In genomic region chr3:197270558-197271317, GRCh38 we compare ENCODE assay signal across 26 cellular contexts. TPM values are rescaled to one million over a fixed set of nuclear protein-coding genes. Genes with fewer than 3 reads are reported as not detected.
DNase-seq lines count a peak whose midpoint lies in the region; ATAC-seq, FAIRE-seq and TF ChIP-seq lines count a peak whose summit lies in the region.
"Had no signal": no experiment of that assay in that cellular context is flagged by ENCODE, and none has a peak within 500 bp of the region (broad histone marks: within the 10 kb centered on the region; RNA-seq: fewer than 3 reads in every experiment).

No MANE protein-coding gene starts in this region.

- DNase-seq in A549 (ENCODE audit: low read depth in 1 of 2, low spot score in 1 of 2) (no peak), HuH-7 (ENCODE audit: low spot score) (peak; percentile 18), astrocyte (ENCODE audit: low read depth) (peak; percentile 19), HepG2 (ENCODE audit: low spot score) (peak; percentile 70), SK-N-SH (no peak), activated gamma-delta T cell (lab: John Stamatoyannopoulos, UW) (no peak), GOT3 (lab: John Stamatoyannopoulos, UW) (no peak)
- DNase-seq: activated CD4-positive, alpha-beta memory T cell treated with anti-CD3 and anti-CD28 coated beads for 36 hours; activated naive CD8-positive, alpha-beta T cell treated with anti-CD3 and anti-CD28 coated beads for 36 hours; activated T-cell treated with anti-CD3 and anti-CD28 coated beads, Interleukin-2, amount 50 U/mL, for 4 hours; CD4-positive, alpha-beta T cell; DMS53; dorsolateral prefrontal cortex; Karpas-422; left ventricle myocardium inferior; NCI-H1105 treated with DMSO at 0.1 percent for 48 hours; NCI-H345; retina; SJCRH30; testis had no signal

- no peaks in the 10 kb centered on the region for H3K9me3 ChIP-seq in A549
- no peaks in the 10 kb centered on the region for H3K9me3 ChIP-seq in astrocyte (ENCODE audit: insufficient read depth, low read depth, low read length)
- no peaks in the 10 kb centered on the region for H3K9me3 ChIP-seq in HepG2 (ENCODE audit: low read length)
- H3K9me3 ChIP-seq in SK-N-SH, result no peaks in the 10 kb centered on the region
- H3K9me3 ChIP-seq: esophagus muscularis mucosa, left ventricle myocardium inferior, neutrophil, SJCRH30, testis had no signal

- no peak for ATAC-seq in A549
- peak; percentile 67 for ATAC-seq in HepG2
- ATAC-seq in HG03439 (IDR thresholded peaks at IDR 0.05; ENCODE audit: unreplicated experiment), result no peak
- ATAC-seq: activated T-cell treated with anti-CD3 and anti-CD28 coated beads, Interleukin-2, amount 50 U/mL, for 4 hours; GM12878; stimulated activated memory B cell treated with anti-CD40 and anti-IgM and Interleukin-4, amounts not matched to agents 10 μg/mL and 1 μg/mL and 100 μg/mL, for 72 hours had no signal

- H3K36me3 Mint-ChIP-seq in astrocyte (ENCODE audit: low read depth, unreplicated experiment), result peaks cover 10% of the 10 kb centered on the region

- no peak overlapping the region for H3K4me3 Mint-ChIP-seq in astrocyte (ENCODE audit: unreplicated experiment)
- H3K4me3 Mint-ChIP-seq: activated CD4-positive, alpha-beta memory T cell treated with anti-CD3 and anti-CD28 coated beads for 36 hours; activated naive CD8-positive, alpha-beta T cell treated with anti-CD3 and anti-CD28 coated beads for 36 hours; activated T-cell treated with anti-CD3 and anti-CD28 coated beads, Interleukin-2, amount 50 U/mL, for 4 hours; CD4-positive, alpha-beta T cell; stimulated activated memory B cell treated with anti-CD40 and anti-IgM and Interleukin-4, amounts not matched to agents 10 μg/mL and 1 μg/mL and 100 μg/mL, for 72 hours; T-helper 1 cell treated with Interleukin-12 subunit alpha and Interleukin-12 subunit beta and Interleukin-4 antibody, amounts not matched to agents 30 μg/mL and 1 μg/mL, for 36 hours had no signal

- intact Hi-C loops in HepG2 (cut with micrococcal nuclease; ENCODE audit: unreplicated experiment), result no loop called here

- no peak overlapping the region for H3K4me3 ChIP-seq in A549
- no peak overlapping the region for H3K4me3 ChIP-seq in astrocyte (ENCODE audit: insufficient read depth, low read depth, low read length)
- H3K4me3 ChIP-seq in HepG2 (replicated peaks in 1 of 3; ENCODE audit: insufficient read depth in 1 of 3, low read depth in 2 of 3, low read length in 3 of 3), result no peak overlapping the region
- H3K4me3 ChIP-seq in SK-N-SH (ENCODE audit: low read depth in 2 of 2, low read length in 1 of 2), result no peak overlapping the region
- H3K4me3 ChIP-seq: dorsolateral prefrontal cortex, esophagus muscularis mucosa, GM12878, left ventricle myocardium inferior, SJCRH30, testis had no signal

- no peak for FAIRE-seq in A549 (lab: Jason Lieb, UNC)
- no peak for FAIRE-seq in astrocyte (lab: Jason Lieb, UNC)
- FAIRE-seq in HepG2 (lab: Jason Lieb, UNC), result peak; percentile 30
- FAIRE-seq: GM12878 had no signal

- no peak for TF ChIP-seq CTCF in A549 (IDR thresholded peaks at IDR 0.05)
- no peak for TF ChIP-seq CTCF in astrocyte (IDR thresholded peaks at IDR 0.05; ENCODE audit: insufficient read depth, low read depth, low read length)
- no peak for TF ChIP-seq CTCF in HepG2 (CRISPR knock-in tag; IDR thresholded peaks at IDR 0.05)
- TF ChIP-seq CTCF in SK-N-SH (IDR thresholded peaks at IDR 0.05), result no peak

- TF ChIP-seq RAD21 in A549 (conservative IDR thresholded peaks at IDR 0.05 in 1 of 2, IDR thresholded peaks at IDR 0.05 in 1 of 2) (no peak), HepG2 (CRISPR knock-in tag; IDR thresholded peaks at IDR 0.05) (no peak), SK-N-SH (IDR thresholded peaks at IDR 0.05; ENCODE audit: low read length) (no peak)

- H3K36me3 ChIP-seq in astrocyte (ENCODE audit: insufficient read depth, low read length) (peaks cover 31% of the 10 kb centered on the region), HepG2 (replicated peaks in 1 of 2; ENCODE audit: control insufficient read depth in 1 of 2, insufficient read depth in 2 of 2, low read length in 2 of 2) (peaks cover 1 to 8% of the 10 kb centered on the region in 2 experiments; a peak in 1 of 5 replicates), SK-N-SH (replicated peaks in 1 of 2; ENCODE audit: control insufficient read depth in 1 of 2, insufficient read depth in 2 of 2, low read length in 1 of 2) (peaks cover 28 to 56% of the 10 kb centered on the region in 2 experiments)
- H3K36me3 ChIP-seq: left ventricle myocardium inferior, neutrophil had no signal

- TF ChIP-seq POLR2A in A549 (IDR thresholded peaks at IDR 0.05; ENCODE audit: low read length), result no peak
- TF ChIP-seq POLR2A in HepG2 (IDR thresholded peaks at IDR 0.05; ENCODE audit: insufficient read depth in 1 of 2, low read depth in 2 of 2, low read length in 2 of 2), result no peak

- H3K9ac ChIP-seq in astrocyte (ENCODE audit: low read length), result no peak overlapping the region
- H3K9ac ChIP-seq in HepG2 (ENCODE audit: insufficient read depth, low read depth, low read length), result no peak overlapping the region
- no peak overlapping the region for H3K9ac ChIP-seq in SK-N-SH

- no peaks in the 10 kb centered on the region for H3K27me3 ChIP-seq in astrocyte (ENCODE audit: insufficient read depth, low read length)
- H3K27me3 ChIP-seq in HepG2 (ENCODE audit: control insufficient read depth in 1 of 2, insufficient read depth in 2 of 2, low read length in 2 of 2), result no peaks in the 10 kb centered on the region
- H3K27me3 ChIP-seq in SK-N-SH (ENCODE audit: insufficient read depth), result no peaks in the 10 kb centered on the region
- H3K27me3 ChIP-seq: dorsolateral prefrontal cortex, esophagus muscularis mucosa, neutrophil, SJCRH30, testis had no signal

- 55% methylated on average over 4 of the region's 4 CpGs for WGBS in A549 (ENCODE audit: missing lambda C conversion rate)
- WGBS in HepG2 (ENCODE audit: low lambda C conversion rate), result 22% methylated on average over 4 of the region's 4 CpGs
- WGBS in SK-N-SH (ENCODE audit: low lambda C conversion rate), result 85% methylated on average over 4 of the region's 4 CpGs

- in situ Hi-C loops in HepG2 (cut with HindIII; ENCODE audit: extremely low pct_ligation_motif_present, low pct_unique_long_range_greater_than_20kb), result no loop called here

- POLR2A ChIA-PET in A549 (lab: Yijun Ruan, JAX), result no interaction called here
- POLR2A ChIA-PET in HepG2 (lab: Yijun Ruan, JAX), result no interaction called here
- POLR2A ChIA-PET in SK-N-SH (lab: Yijun Ruan, JAX), result no interaction called here

- H3K4me1 Mint-ChIP-seq in astrocyte (ENCODE audit: low read depth, unreplicated experiment), result peaks cover 32% of the 10 kb centered on the region

- H4K20me1 ChIP-seq in astrocyte (ENCODE audit: insufficient read depth, low read length) (peaks cover 96% of the 10 kb centered on the region), HepG2 (ENCODE audit: insufficient read depth, low read length) (peaks cover 9% of the 10 kb centered on the region), SK-N-SH (ENCODE audit: insufficient read depth) (peaks cover 30% of the 10 kb centered on the region)

- H3K4me2 ChIP-seq in A549 (peak overlapping the region; percentile 23; the same call in 2 of the 3 replicates), astrocyte (ENCODE audit: low read length) (peak overlapping the region; percentile 22), HepG2 (ENCODE audit: low read depth, low read length) (peak overlapping the region; percentile 40), SK-N-SH (no peak overlapping the region)

- CTCF ChIA-PET in A549 (lab: Yijun Ruan, JAX), result no interaction called here
- CTCF ChIA-PET in HepG2 (lab: Yijun Ruan, JAX; ENCODE audit: low intra/inter-chr PET ratio, low total read pairs), result no interaction called here
- CTCF ChIA-PET in SK-N-SH (lab: Yijun Ruan, JAX), result no interaction called here

- no peak overlapping the region for H3K27ac Mint-ChIP-seq in astrocyte (ENCODE audit: unreplicated experiment)
- H3K27ac Mint-ChIP-seq: activated CD4-positive, alpha-beta memory T cell treated with anti-CD3 and anti-CD28 coated beads for 36 hours; activated naive CD8-positive, alpha-beta T cell treated with anti-CD3 and anti-CD28 coated beads for 36 hours; CD4-positive, alpha-beta T cell; stimulated activated memory B cell treated with anti-CD40 and anti-IgM and Interleukin-4, amounts not matched to agents 10 μg/mL and 1 μg/mL and 100 μg/mL, for 72 hours; T-helper 1 cell treated with Interleukin-12 subunit alpha and Interleukin-12 subunit beta and Interleukin-4 antibody, amounts not matched to agents 30 μg/mL and 1 μg/mL, for 36 hours had no signal

- BruUV-seq in HepG2 (replicated peaks; lab: Mats Ljungman, UMichigan), result no TSS peak

- H3K27ac ChIP-seq in A549 (peak overlapping the region in 1 of 2 experiments; percentile 38; a peak in 1 of 6 replicates), astrocyte (ENCODE audit: low read depth, low read length) (no peak overlapping the region), HepG2 (ENCODE audit: extremely low read length, insufficient read depth, low read length) (peak overlapping the region; percentile 20), SK-N-SH (ENCODE audit: low read depth in 2 of 2, low read length in 1 of 2) (no peak overlapping the region)
- H3K27ac ChIP-seq: esophagus muscularis mucosa, left ventricle myocardium inferior, neutrophil, SJCRH30, testis had no signal

- H2AFZ ChIP-seq in astrocyte (ENCODE audit: low read depth, low read length) (no peak overlapping the region), HepG2 (ENCODE audit: low read length) (no peak overlapping the region), SK-N-SH (ENCODE audit: low read depth) (no peak overlapping the region)

- no peaks in the 10 kb centered on the region for H3K9me2 ChIP-seq in SK-N-SH

- H3K9me3 Mint-ChIP-seq in astrocyte (ENCODE audit: unreplicated experiment), result no peaks in the 10 kb centered on the region
- H3K9me3 Mint-ChIP-seq: activated CD4-positive, alpha-beta memory T cell treated with anti-CD3 and anti-CD28 coated beads for 36 hours; activated naive CD8-positive, alpha-beta T cell treated with anti-CD3 and anti-CD28 coated beads for 36 hours; activated T-cell treated with anti-CD3 and anti-CD28 coated beads, Interleukin-2, amount 50 U/mL, for 4 hours; CD4-positive, alpha-beta T cell; stimulated activated memory B cell treated with anti-CD40 and anti-IgM and Interleukin-4, amounts not matched to agents 10 μg/mL and 1 μg/mL and 100 μg/mL, for 72 hours; T-helper 1 cell treated with Interleukin-12 subunit alpha and Interleukin-12 subunit beta and Interleukin-4 antibody, amounts not matched to agents 30 μg/mL and 1 μg/mL, for 36 hours had no signal

- no peak for TF ChIP-seq EP300 in A549 (IDR thresholded peaks at IDR 0.05)
- peak in 1 of 2 experiments; percentile 59; a peak in 2 of 4 replicates for TF ChIP-seq EP300 in HepG2 (IDR thresholded peaks at IDR 0.05; ENCODE audit: low read depth in 2 of 2, low read length in 2 of 2)
- TF ChIP-seq EP300 in HepG2 (CRISPR knock-in tag; IDR thresholded peaks at IDR 0.05; ENCODE audit: borderline replicate concordance), result peak; percentile 57; the same call in 1 of the 2 replicates
- TF ChIP-seq EP300 in SK-N-SH (IDR thresholded peaks at IDR 0.05; ENCODE audit: borderline replicate concordance in 1 of 2, low read depth in 1 of 2, low read length in 1 of 2), result no peak

- H3K4me1 ChIP-seq in A549 (peaks cover 21% of the 10 kb centered on the region), astrocyte (ENCODE audit: insufficient read depth, low read length) (peaks cover 9% of the 10 kb centered on the region), HepG2 (ENCODE audit: insufficient read depth, low read length) (peaks cover 80% of the 10 kb centered on the region), SK-N-SH (ENCODE audit: control insufficient read depth in 1 of 2, insufficient read depth in 2 of 2, low read depth in 1 of 2, low read length in 1 of 2) (peaks cover 0 to 4% of the 10 kb centered on the region in 2 experiments; a peak in 2 of 4 replicates)
- H3K4me1 ChIP-seq: SJCRH30 had no signal

- H3K27me3 Mint-ChIP-seq in astrocyte (ENCODE audit: low read depth, unreplicated experiment), result no peaks in the 10 kb centered on the region
- H3K27me3 Mint-ChIP-seq: activated CD4-positive, alpha-beta memory T cell treated with anti-CD3 and anti-CD28 coated beads for 36 hours; activated naive CD8-positive, alpha-beta T cell treated with anti-CD3 and anti-CD28 coated beads for 36 hours; CD4-positive, alpha-beta T cell; stimulated activated memory B cell treated with anti-CD40 and anti-IgM and Interleukin-4, amounts not matched to agents 10 μg/mL and 1 μg/mL and 100 μg/mL, for 72 hours had no signal

- H3K79me2 ChIP-seq in astrocyte (ENCODE audit: insufficient read depth, low read length) (peaks cover 100% of the 10 kb centered on the region), HepG2 (ENCODE audit: insufficient read depth, low read length) (peaks cover 98% of the 10 kb centered on the region), SK-N-SH (ENCODE audit: insufficient read depth) (peaks cover 97% of the 10 kb centered on the region)

- H3F3A ChIP-seq in SK-N-SH (replicated peaks; ENCODE audit: insufficient read depth), result peaks cover 5% of the 10 kb centered on the region

RNA-seq across cellular contexts. Expression of gene DLG1, which starts 27.7 kb away (rescaled TPM):
- 33.9 and 40.7 TPM in 2 replicates for polyA plus RNA-seq in A549 (2011; rRNA removed)
- polyA plus RNA-seq in A549 (2012; cell fraction: cytosol; rRNA removed), result 5.9 and 6.8 TPM in 2 replicates
- 8.1 and 10.2 TPM in 2 replicates for polyA plus RNA-seq in A549 (2012; cell fraction: nucleus; rRNA removed)
- polyA plus RNA-seq in A549 (2017; fragmentation: RNase III; extraction: RNeasy Plus Mini Kit Qiagen cat#74134 plus additional on column Dnase treatment), result 26.4 to 29.6 TPM (median 27.0 TPM) in 3 replicates
- 24.7 and 31.8 TPM in 2 replicates for polyA minus RNA-seq in A549 (2011; rRNA and poly(A)+ RNA removed)
- total RNA-seq in astrocyte, result 161 and 210 TPM in 2 replicates
- total RNA-seq in HepG2 (2016; rRNA removed; fragmentation: Illumina TruSeq; extraction: Trizol), result 104 and 105 TPM in 2 replicates
- total RNA-seq in HepG2 (2016; cell fraction: cytosol; rRNA removed; fragmentation: Illumina TruSeq; extraction: Trizol; ENCODE audit: low read depth), result 40.0 and 44.2 TPM in 2 replicates
- 102 and 106 TPM in 2 replicates for total RNA-seq in HepG2 (2016; cell fraction: insoluble cytoplasmic fraction; rRNA removed; fragmentation: Illumina TruSeq; extraction: Trizol)
- 33.5 and 37.5 TPM in 2 replicates for total RNA-seq in HepG2 (2016; cell fraction: membrane; rRNA removed; fragmentation: Illumina TruSeq; extraction: Trizol)
- 208 and 219 TPM in 2 replicates for total RNA-seq in HepG2 (2016; cell fraction: nucleus; rRNA removed; fragmentation: Illumina TruSeq; extraction: Trizol)
- polyA plus RNA-seq in HepG2 (2011; rRNA removed), result 30.4 and 30.5 TPM in 2 replicates
- 7.7 and 13.1 TPM in 2 replicates for polyA plus RNA-seq in HepG2 (2011; cell fraction: cytosol; rRNA removed)
- polyA plus RNA-seq in HepG2 (2011; cell fraction: nucleus; rRNA removed), result 38.0 and 75.0 TPM in 2 replicates
- polyA plus RNA-seq in HepG2 (2012), result 34.1 and 38.3 TPM in 2 replicates
- 3.7 and 3.9 TPM in 2 replicates for polyA plus RNA-seq in HepG2 (2016; cell fraction: cytosol; fragmentation: Illumina TruSeq; extraction: Trizol; ENCODE audit: low read depth)
- 67.8 and 68.9 TPM in 2 replicates for polyA plus RNA-seq in HepG2 (2016; cell fraction: insoluble cytoplasmic fraction; fragmentation: Illumina TruSeq; extraction: Trizol; ENCODE audit: low read depth)
- polyA plus RNA-seq in HepG2 (2016; cell fraction: membrane; fragmentation: Illumina TruSeq; extraction: Trizol; ENCODE audit: low read depth), result 10.5 and 12.7 TPM in 2 replicates
- 110 and 123 TPM in 2 replicates for polyA plus RNA-seq in HepG2 (2016; cell fraction: nucleus; fragmentation: Illumina TruSeq; extraction: Trizol; ENCODE audit: insufficient read depth, low read depth)
- polyA minus RNA-seq in HepG2 (2011; rRNA and poly(A)+ RNA removed; ENCODE audit: low replicate concordance), result 42.3 and 46.0 TPM in 2 replicates
- polyA minus RNA-seq in HepG2 (2011; cell fraction: cytosol; rRNA and poly(A)+ RNA removed), result 23.2 and 29.7 TPM in 2 replicates
- 241 and 244 TPM in 2 replicates for polyA minus RNA-seq in HepG2 (2011; cell fraction: nucleus; rRNA and poly(A)+ RNA removed)
- polyA plus RNA-seq in SK-N-SH (2012; rRNA removed), result 16.5 and 21.0 TPM in 2 replicates
- 24.3 and 26.7 TPM in 2 replicates for polyA plus RNA-seq in SK-N-SH (2012; cell fraction: cytosol; rRNA removed)
- 16.9 and 38.8 TPM in 2 replicates for polyA plus RNA-seq in SK-N-SH (2012; cell fraction: nucleus; rRNA removed)

Comparison
In these comparisons a context has a peak if more than half of its experiments do, and no peak if none do; other contexts are left out.
1. DNase-seq: peak in HuH-7 (single experiment), astrocyte (single experiment) and HepG2 (single experiment); none in A549 (0 of 2), SK-N-SH (single experiment), activated gamma-delta T cell (single experiment) and GOT3 (single experiment).
2. Of the 38 proteins assayed by ChIP-seq in both HepG2 and A549: peak only in HepG2: EP300, FOSL2 and HDAC2; only in A549: none; in both: none; in neither: 34; mixed calls (peak in some experiments, not most) for 1.